1 cellular context compared by ENCODE assay signal in the genomic region with DNA sequence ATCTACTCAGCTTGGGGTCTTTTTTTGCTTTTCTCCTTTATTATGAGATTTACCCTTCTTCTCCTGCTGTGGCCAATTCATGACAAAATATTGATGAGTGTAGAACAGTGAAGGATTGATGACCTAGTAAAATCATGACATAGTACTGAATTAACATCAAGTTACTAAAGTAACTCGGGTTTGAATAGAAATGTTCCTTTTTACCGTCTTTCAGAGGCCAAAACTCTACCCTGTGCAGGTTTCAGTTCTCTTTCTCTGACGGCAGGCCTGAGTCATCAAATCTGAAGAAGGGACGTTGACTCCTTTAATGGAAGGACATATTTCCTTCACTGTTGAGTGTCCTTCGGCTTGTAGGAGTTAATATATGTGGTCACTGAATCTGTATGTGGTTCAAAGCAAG.
TF ChIP-seq lines count a peak whose summit lies in the region.

No MANE protein-coding gene starts in this region.

TF ChIP-seq in GM12878, 131 proteins besides CTCF, POLR2A, EP300 and RAD21 (continued from another document):
- TF ChIP-seq, protein P1, sequence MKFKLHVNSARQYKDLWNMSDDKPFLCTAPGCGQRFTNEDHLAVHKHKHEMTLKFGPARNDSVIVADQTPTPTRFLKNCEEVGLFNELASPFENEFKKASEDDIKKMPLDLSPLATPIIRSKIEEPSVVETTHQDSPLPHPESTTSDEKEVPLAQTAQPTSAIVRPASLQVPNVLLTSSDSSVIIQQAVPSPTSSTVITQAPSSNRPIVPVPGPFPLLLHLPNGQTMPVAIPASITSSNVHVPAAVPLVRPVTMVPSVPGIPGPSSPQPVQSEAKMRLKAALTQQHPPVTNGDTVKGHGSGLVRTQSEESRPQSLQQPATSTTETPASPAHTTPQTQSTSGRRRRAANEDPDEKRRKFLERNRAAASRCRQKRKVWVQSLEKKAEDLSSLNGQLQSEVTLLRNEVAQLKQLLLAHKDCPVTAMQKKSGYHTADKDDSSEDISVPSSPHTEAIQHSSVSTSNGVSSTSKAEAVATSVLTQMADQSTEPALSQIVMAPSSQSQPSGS (IDR thresholded peaks at IDR 0.05; ENCODE audit: low read length), result peak; percentile 67
- TF ChIP-seq, protein P2, sequence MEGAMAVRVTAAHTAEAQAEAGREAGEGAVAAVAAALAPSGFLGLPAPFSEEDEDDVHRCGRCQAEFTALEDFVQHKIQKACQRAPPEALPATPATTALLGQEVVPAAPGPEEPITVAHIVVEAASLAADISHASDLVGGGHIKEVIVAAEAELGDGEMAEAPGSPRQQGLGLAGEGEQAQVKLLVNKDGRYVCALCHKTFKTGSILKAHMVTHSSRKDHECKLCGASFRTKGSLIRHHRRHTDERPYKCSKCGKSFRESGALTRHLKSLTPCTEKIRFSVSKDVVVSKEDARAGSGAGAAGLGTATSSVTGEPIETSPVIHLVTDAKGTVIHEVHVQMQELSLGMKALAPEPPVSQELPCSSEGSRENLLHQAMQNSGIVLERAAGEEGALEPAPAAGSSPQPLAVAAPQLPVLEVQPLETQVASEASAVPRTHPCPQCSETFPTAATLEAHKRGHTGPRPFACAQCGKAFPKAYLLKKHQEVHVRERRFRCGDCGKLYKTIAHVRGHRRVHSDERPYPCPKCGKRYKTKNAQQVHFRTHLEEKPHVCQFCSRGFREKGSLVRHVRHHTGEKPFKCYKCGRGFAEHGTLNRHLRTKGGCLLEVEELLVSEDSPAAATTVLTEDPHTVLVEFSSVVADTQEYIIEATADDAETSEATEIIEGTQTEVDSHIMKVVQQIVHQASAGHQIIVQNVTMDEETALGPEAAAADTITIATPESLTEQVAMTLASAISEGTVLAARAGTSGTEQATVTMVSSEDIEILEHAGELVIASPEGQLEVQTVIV (IDR thresholded peaks at IDR 0.05; ENCODE audit: borderline replicate concordance, partially characterized antibody), result no peak
- TF ChIP-seq MYB (IDR thresholded peaks at IDR 0.05; ENCODE audit: borderline replicate concordance, low read depth, low read length) (no peak), RBBP5 (conservative IDR thresholded peaks at IDR 0.05) (no peak), CHD4 (IDR thresholded peaks at IDR 0.05) (no peak), SPI1 (IDR thresholded peaks at IDR 0.05; ENCODE audit: borderline replicate concordance, insufficient read depth, low read depth, low read length) (peak; percentile 96), BCL11A (IDR thresholded peaks at IDR 0.05; ENCODE audit: low read depth, low read length) (0 out of 2 replicates have a peak, but pooled peaks have one; percentile 34), POLR2AphosphoS2 (IDR thresholded peaks at IDR 0.05; ENCODE audit: low read depth, low read length) (no peak), TAF1 (IDR thresholded peaks at IDR 0.05; ENCODE audit: borderline replicate concordance, low read depth, low read length) (no peak), MXI1 (IDR thresholded peaks at IDR 0.05; ENCODE audit: low read depth, low read length) (no peak), EED (IDR thresholded peaks at IDR 0.05; ENCODE audit: low read depth) (0 out of 2 replicates have a peak, but pooled peaks have one; percentile 24), NR2C2 (IDR thresholded peaks at IDR 0.05; ENCODE audit: borderline replicate concordance, control insufficient read depth, insufficient read length, low read depth) (no peak), BACH1 (IDR thresholded peaks at IDR 0.05; ENCODE audit: borderline replicate concordance) (peak; percentile 17; the same call in 1 of the 2 replicates), ZBED1 (IDR thresholded peaks at IDR 0.05; ENCODE audit: borderline replicate concordance) (no peak), SREBF2 (IDR thresholded peaks at IDR 0.05; ENCODE audit: low read length) (no peak), DPF2 (IDR thresholded peaks at IDR 0.05) (peak; percentile 72; the same call in 1 of the 2 replicates), SRF (IDR thresholded peaks at IDR 0.05; ENCODE audit: low read depth in 2 of 2, low read length in 2 of 2) (0 out of 4 replicates have a peak, but pooled peaks of 1 of the 2 experiments have one; percentile 9), CREM (IDR thresholded peaks at IDR 0.05; ENCODE audit: low read depth) (peak; percentile 76), PAX8 (IDR thresholded peaks at IDR 0.05) (no peak), GATAD2B (conservative IDR thresholded peaks at IDR 0.05; ENCODE audit: low read depth) (no peak), CUX1 (IDR thresholded peaks at IDR 0.05; ENCODE audit: insufficient replicate concordance, low read depth, low read length) (peak; percentile 55), SIX5 (IDR thresholded peaks at IDR 0.05; ENCODE audit: low read depth, low read length, severe bottlenecking) (no peak), STAT1 (conservative IDR thresholded peaks at IDR 0.05) (no peak), NFIC (IDR thresholded peaks at IDR 0.05; ENCODE audit: low read depth, low read length) (no peak), ATF7 (IDR thresholded peaks at IDR 0.05; ENCODE audit: low read depth) (peak; percentile 71), NBN (IDR thresholded peaks at IDR 0.05) (peak; percentile 50; the same call in 1 of the 2 replicates), NRF1 (conservative IDR thresholded peaks at IDR 0.05; ENCODE audit: low read depth, low read length) (no peak), RAD51 (IDR thresholded peaks at IDR 0.05) (no peak), PML (IDR thresholded peaks at IDR 0.05; ENCODE audit: low read length) (no peak), ZNF217 (IDR thresholded peaks at IDR 0.05) (no peak), BHLHE40 (IDR thresholded peaks at IDR 0.05; ENCODE audit: borderline replicate concordance in 1 of 2, low read depth in 2 of 2, low read length in 1 of 2) (no peak), NFXL1 (IDR thresholded peaks at IDR 0.05; ENCODE audit: borderline replicate concordance) (no peak), IKZF2 (IDR thresholded peaks at IDR 0.05) (peak; percentile 41 to 48; a peak in 2 of 4 replicates), ZNF24 (IDR thresholded peaks at IDR 0.05) (0 out of 2 replicates have a peak, but pooled peaks have one; percentile 14), GABPA (IDR thresholded peaks at IDR 0.05; ENCODE audit: low read depth) (no peak), ASH2L (IDR thresholded peaks at IDR 0.05; ENCODE audit: borderline replicate concordance, low read depth) (no peak), TCF12 (IDR thresholded peaks at IDR 0.05; ENCODE audit: low read depth, low read length) (no peak), JUNB (IDR thresholded peaks at IDR 0.05) (peak; percentile 67), YY1 (IDR thresholded peaks at IDR 0.05; ENCODE audit: low read depth, low read length) (no peak), HSF1 (IDR thresholded peaks at IDR 0.05; ENCODE audit: low read depth, low read length) (no peak), IRF4 (IDR thresholded peaks at IDR 0.05; ENCODE audit: low read depth, low read length) (peak; percentile 91), E2F4 (IDR thresholded peaks at IDR 0.05; ENCODE audit: low read depth, low read length) (no peak), PBX3 (IDR thresholded peaks at IDR 0.05; ENCODE audit: insufficient replicate concordance, low read depth, low read length) (no peak), CREB1 (IDR thresholded peaks at IDR 0.05; ENCODE audit: low read depth) (peak; percentile 90), ETV6 (conservative IDR thresholded peaks at IDR 0.05 in 1 of 2, IDR thresholded peaks at IDR 0.05 in 1 of 2; ENCODE audit: borderline replicate concordance in 1 of 2, low read depth in 1 of 2) (0 out of 4 replicates have a peak, but pooled peaks of 1 of the 2 experiments have one; percentile 29), MTA2 (IDR thresholded peaks at IDR 0.05; ENCODE audit: low read depth) (peak; percentile 58)
- TF ChIP-seq, protein P3, sequence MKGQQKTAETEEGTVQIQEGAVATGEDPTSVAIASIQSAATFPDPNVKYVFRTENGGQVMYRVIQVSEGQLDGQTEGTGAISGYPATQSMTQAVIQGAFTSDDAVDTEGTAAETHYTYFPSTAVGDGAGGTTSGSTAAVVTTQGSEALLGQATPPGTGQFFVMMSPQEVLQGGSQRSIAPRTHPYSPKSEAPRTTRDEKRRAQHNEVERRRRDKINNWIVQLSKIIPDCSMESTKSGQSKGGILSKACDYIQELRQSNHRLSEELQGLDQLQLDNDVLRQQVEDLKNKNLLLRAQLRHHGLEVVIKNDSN (IDR thresholded peaks at IDR 0.05; ENCODE audit: borderline replicate concordance, extremely low read length, insufficient read depth, low read depth, low read length), result no peak
- TF ChIP-seq, protein P4, sequence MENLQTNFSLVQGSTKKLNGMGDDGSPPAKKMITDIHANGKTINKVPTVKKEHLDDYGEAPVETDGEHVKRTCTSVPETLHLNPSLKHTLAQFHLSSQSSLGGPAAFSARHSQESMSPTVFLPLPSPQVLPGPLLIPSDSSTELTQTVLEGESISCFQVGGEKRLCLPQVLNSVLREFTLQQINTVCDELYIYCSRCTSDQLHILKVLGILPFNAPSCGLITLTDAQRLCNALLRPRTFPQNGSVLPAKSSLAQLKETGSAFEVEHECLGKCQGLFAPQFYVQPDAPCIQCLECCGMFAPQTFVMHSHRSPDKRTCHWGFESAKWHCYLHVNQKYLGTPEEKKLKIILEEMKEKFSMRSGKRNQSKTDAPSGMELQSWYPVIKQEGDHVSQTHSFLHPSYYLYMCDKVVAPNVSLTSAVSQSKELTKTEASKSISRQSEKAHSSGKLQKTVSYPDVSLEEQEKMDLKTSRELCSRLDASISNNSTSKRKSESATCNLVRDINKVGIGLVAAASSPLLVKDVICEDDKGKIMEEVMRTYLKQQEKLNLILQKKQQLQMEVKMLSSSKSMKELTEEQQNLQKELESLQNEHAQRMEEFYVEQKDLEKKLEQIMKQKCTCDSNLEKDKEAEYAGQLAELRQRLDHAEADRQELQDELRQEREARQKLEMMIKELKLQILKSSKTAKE (IDR thresholded peaks at IDR 0.05; ENCODE audit: low read depth, poor library complexity, severe bottlenecking), result peak; percentile 65
- TF ChIP-seq, protein P5, sequence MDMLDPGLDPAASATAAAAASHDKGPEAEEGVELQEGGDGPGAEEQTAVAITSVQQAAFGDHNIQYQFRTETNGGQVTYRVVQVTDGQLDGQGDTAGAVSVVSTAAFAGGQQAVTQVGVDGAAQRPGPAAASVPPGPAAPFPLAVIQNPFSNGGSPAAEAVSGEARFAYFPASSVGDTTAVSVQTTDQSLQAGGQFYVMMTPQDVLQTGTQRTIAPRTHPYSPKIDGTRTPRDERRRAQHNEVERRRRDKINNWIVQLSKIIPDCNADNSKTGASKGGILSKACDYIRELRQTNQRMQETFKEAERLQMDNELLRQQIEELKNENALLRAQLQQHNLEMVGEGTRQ (IDR thresholded peaks at IDR 0.05; ENCODE audit: borderline replicate concordance, low read depth, low read length), result no peak
